Comparison of ENCODE assay signal across 1 cellular context in the genomic region with DNA sequence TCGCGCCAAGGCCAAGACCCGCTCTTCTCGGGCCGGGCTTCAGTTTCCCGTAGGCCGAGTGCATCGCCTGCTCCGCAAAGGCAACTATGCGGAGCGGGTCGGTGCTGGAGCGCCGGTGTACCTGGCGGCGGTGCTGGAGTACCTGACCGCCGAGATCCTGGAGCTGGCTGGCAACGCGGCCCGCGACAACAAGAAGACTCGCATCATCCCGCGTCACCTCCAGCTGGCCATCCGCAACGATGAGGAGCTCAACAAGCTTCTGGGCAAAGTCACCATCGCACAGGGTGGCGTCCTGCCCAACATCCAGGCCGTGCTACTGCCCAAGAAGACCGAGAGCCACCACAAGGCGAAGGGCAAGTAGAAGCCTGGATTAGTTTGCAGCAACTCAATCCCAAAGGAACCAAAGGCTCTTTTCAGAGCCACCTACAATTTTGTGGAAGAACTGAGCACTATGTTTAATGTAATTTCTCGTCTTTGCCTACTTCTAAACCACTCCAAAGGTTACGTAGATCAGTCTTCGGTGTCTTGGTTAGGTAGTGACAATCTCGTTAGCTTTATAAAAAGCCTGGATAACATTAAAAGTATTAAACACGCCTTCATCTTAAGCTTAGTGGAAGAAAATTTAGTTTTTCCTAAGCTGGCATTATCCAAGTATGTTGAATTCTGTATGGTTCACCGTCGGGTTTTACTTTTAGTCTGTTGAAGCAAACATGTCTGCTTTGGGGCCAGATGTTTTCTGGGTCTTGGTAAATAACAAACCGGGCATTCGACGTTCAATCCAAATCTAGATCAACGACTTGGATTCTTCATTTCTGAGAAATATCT.
TF ChIP-seq lines count a peak whose summit lies in the region.

No MANE protein-coding gene starts in this region.

TF ChIP-seq in GM12878, 131 proteins besides CTCF, POLR2A, EP300 and RAD21 (continued from another document):
- TF ChIP-seq, protein P1, sequence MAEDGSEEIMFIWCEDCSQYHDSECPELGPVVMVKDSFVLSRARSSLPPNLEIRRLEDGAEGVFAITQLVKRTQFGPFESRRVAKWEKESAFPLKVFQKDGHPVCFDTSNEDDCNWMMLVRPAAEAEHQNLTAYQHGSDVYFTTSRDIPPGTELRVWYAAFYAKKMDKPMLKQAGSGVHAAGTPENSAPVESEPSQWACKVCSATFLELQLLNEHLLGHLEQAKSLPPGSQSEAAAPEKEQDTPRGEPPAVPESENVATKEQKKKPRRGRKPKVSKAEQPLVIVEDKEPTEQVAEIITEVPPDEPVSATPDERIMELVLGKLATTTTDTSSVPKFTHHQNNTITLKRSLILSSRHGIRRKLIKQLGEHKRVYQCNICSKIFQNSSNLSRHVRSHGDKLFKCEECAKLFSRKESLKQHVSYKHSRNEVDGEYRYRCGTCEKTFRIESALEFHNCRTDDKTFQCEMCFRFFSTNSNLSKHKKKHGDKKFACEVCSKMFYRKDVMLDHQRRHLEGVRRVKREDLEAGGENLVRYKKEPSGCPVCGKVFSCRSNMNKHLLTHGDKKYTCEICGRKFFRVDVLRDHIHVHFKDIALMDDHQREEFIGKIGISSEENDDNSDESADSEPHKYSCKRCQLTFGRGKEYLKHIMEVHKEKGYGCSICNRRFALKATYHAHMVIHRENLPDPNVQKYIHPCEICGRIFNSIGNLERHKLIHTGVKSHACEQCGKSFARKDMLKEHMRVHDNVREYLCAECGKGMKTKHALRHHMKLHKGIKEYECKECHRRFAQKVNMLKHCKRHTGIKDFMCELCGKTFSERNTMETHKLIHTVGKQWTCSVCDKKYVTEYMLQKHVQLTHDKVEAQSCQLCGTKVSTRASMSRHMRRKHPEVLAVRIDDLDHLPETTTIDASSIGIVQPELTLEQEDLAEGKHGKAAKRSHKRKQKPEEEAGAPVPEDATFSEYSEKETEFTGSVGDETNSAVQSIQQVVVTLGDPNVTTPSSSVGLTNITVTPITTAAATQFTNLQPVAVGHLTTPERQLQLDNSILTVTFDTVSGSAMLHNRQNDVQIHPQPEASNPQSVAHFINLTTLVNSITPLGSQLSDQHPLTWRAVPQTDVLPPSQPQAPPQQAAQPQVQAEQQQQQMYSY (CRISPR knock-in tag; IDR thresholded peaks at IDR 0.05), result peak; percentile 87
- TF ChIP-seq SMAD1 (IDR thresholded peaks at IDR 0.05; ENCODE audit: low read depth, partially characterized antibody) (peak; percentile 69), POU2F2 (IDR thresholded peaks at IDR 0.05; ENCODE audit: borderline replicate concordance, low read depth, low read length) (peak; percentile 43; the same call in 2 of the 3 replicates), POLR2AphosphoS2 (IDR thresholded peaks at IDR 0.05; ENCODE audit: low read depth, low read length) (peak; percentile 78), POLR2AphosphoS5 (IDR thresholded peaks at IDR 0.05; ENCODE audit: low read length) (peak; percentile 93), CHD1 (IDR thresholded peaks at IDR 0.05; ENCODE audit: low read depth, low read length) (0 out of 2 replicates have a peak, but pooled peaks have one; percentile 74), ZBED1 (IDR thresholded peaks at IDR 0.05; ENCODE audit: borderline replicate concordance) (peak; percentile 83), IKZF2 (IDR thresholded peaks at IDR 0.05) (peak in 1 of 2 experiments; percentile 17; a peak in 1 of 4 replicates), CBFB (IDR thresholded peaks at IDR 0.05; ENCODE audit: low read depth) (peak; percentile 44; the same call in 1 of the 2 replicates), BACH1 (IDR thresholded peaks at IDR 0.05; ENCODE audit: borderline replicate concordance) (peak; percentile 62; the same call in 1 of the 2 replicates), TCF3 (IDR thresholded peaks at IDR 0.05; ENCODE audit: borderline replicate concordance, insufficient read depth, low read depth, low read length) (peak; percentile 70; the same call in 1 of the 2 replicates)
- TF ChIP-seq, protein P2, sequence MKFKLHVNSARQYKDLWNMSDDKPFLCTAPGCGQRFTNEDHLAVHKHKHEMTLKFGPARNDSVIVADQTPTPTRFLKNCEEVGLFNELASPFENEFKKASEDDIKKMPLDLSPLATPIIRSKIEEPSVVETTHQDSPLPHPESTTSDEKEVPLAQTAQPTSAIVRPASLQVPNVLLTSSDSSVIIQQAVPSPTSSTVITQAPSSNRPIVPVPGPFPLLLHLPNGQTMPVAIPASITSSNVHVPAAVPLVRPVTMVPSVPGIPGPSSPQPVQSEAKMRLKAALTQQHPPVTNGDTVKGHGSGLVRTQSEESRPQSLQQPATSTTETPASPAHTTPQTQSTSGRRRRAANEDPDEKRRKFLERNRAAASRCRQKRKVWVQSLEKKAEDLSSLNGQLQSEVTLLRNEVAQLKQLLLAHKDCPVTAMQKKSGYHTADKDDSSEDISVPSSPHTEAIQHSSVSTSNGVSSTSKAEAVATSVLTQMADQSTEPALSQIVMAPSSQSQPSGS (IDR thresholded peaks at IDR 0.05; ENCODE audit: low read length), result 0 out of 2 replicates have a peak, but pooled peaks have one; percentile 11
- TF ChIP-seq, protein P3, sequence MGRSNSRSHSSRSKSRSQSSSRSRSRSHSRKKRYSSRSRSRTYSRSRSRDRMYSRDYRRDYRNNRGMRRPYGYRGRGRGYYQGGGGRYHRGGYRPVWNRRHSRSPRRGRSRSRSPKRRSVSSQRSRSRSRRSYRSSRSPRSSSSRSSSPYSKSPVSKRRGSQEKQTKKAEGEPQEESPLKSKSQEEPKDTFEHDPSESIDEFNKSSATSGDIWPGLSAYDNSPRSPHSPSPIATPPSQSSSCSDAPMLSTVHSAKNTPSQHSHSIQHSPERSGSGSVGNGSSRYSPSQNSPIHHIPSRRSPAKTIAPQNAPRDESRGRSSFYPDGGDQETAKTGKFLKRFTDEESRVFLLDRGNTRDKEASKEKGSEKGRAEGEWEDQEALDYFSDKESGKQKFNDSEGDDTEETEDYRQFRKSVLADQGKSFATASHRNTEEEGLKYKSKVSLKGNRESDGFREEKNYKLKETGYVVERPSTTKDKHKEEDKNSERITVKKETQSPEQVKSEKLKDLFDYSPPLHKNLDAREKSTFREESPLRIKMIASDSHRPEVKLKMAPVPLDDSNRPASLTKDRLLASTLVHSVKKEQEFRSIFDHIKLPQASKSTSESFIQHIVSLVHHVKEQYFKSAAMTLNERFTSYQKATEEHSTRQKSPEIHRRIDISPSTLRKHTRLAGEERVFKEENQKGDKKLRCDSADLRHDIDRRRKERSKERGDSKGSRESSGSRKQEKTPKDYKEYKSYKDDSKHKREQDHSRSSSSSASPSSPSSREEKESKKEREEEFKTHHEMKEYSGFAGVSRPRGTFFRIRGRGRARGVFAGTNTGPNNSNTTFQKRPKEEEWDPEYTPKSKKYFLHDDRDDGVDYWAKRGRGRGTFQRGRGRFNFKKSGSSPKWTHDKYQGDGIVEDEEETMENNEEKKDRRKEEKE (IDR thresholded peaks at IDR 0.05), result 0 out of 2 replicates have a peak, but pooled peaks have one; percentile 11
- TF ChIP-seq, protein P4, sequence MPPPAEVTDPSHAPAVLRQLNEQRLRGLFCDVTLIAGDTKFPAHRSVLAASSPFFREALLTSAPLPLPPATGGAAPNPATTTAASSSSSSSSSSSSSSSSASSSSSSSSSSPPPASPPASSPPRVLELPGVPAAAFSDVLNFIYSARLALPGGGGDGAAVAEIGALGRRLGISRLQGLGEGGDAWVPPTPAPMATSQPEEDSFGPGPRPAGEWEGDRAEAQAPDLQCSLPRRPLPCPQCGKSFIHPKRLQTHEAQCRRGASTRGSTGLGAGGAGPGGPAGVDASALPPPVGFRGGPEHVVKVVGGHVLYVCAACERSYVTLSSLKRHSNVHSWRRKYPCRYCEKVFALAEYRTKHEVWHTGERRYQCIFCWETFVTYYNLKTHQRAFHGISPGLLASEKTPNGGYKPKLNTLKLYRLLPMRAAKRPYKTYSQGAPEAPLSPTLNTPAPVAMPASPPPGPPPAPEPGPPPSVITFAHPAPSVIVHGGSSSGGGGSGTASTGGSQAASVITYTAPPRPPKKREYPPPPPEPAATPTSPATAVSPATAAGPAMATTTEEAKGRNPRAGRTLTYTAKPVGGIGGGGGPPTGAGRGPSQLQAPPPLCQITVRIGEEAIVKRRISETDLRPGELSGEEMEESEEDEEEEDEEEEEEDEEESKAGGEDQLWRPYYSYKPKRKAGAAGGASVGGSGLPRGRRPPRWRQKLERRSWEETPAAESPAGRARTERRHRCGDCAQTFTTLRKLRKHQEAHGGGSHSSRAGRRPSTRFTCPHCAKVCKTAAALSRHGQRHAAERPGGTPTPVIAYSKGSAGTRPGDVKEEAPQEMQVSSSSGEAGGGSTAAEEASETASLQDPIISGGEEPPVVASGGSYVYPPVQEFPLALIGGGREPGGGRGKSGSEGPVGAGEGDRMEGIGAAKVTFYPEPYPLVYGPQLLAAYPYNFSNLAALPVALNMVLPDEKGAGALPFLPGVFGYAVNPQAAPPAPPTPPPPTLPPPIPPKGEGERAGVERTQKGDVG (CRISPR knock-in tag; IDR thresholded peaks at IDR 0.05), result peak; percentile 87
- TF ChIP-seq, protein P5, sequence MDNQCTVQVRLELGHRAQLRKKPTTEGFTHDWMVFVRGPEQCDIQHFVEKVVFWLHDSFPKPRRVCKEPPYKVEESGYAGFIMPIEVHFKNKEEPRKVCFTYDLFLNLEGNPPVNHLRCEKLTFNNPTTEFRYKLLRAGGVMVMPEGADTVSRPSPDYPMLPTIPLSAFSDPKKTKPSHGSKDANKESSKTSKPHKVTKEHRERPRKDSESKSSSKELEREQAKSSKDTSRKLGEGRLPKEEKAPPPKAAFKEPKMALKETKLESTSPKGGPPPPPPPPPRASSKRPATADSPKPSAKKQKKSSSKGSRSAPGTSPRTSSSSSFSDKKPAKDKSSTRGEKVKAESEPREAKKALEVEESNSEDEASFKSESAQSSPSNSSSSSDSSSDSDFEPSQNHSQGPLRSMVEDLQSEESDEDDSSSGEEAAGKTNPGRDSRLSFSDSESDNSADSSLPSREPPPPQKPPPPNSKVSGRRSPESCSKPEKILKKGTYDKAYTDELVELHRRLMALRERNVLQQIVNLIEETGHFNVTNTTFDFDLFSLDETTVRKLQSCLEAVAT (IDR thresholded peaks at IDR 0.05), result peak; percentile 97
TF ChIP-seq in GM12878: peak in this region for 22; not testable (repeated sequence) for 109.
